In genomic region chr5:116448450-116448849, GRCh38 we compare ENCODE assay signal across 1 cellular context.
TF ChIP-seq lines count a peak whose summit lies in the region.

No MANE protein-coding gene starts in this region.

TF ChIP-seq in HepG2, 621 proteins besides CTCF, POLR2A, EP300 and RAD21 (continued from another document):
- TF ChIP-seq ZSCAN5A (CRISPR knock-in tag; IDR thresholded peaks at IDR 0.05; ENCODE audit: borderline replicate concordance) (no peak), ZNF781 (CRISPR knock-in tag; IDR thresholded peaks at IDR 0.05; ENCODE audit: borderline replicate concordance, not compliant biosample characterization) (no peak), FOSL2 (CRISPR knock-in tag; IDR thresholded peaks at IDR 0.05) (peak; percentile 40), NCOA2 (CRISPR knock-in tag; IDR thresholded peaks at IDR 0.05) (no peak), ZNF512B (CRISPR knock-in tag; IDR thresholded peaks at IDR 0.05; ENCODE audit: borderline replicate concordance) (no peak), SAP130 (CRISPR knock-in tag; IDR thresholded peaks at IDR 0.05; ENCODE audit: low read depth) (peak; percentile 34; the same call in 1 of the 2 replicates), CC2D1A (CRISPR knock-in tag; IDR thresholded peaks at IDR 0.05) (no peak), PPARG (CRISPR knock-in tag; conservative IDR thresholded peaks at IDR 0.05) (0 out of 2 replicates have a peak, but pooled peaks have one; percentile 21), FOXA1 (IDR thresholded peaks at IDR 0.05) (no peak), FOXA1 (CRISPR knock-in tag; IDR thresholded peaks at IDR 0.05) (0 out of 2 replicates have a peak, but pooled peaks have one; percentile 26), HINFP (CRISPR knock-in tag; IDR thresholded peaks at IDR 0.05; ENCODE audit: low read depth) (no peak), CREB1 (IDR thresholded peaks at IDR 0.05) (no peak), CREB1 (CRISPR knock-in tag; IDR thresholded peaks at IDR 0.05) (peak; percentile 27; the same call in 1 of the 2 replicates), FOXA3 (CRISPR knock-in tag; IDR thresholded peaks at IDR 0.05) (peak; percentile 34; the same call in 1 of the 2 replicates), ZNF281 (CRISPR knock-in tag; IDR thresholded peaks at IDR 0.05; ENCODE audit: borderline replicate concordance) (no peak), NCOR1 (IDR thresholded peaks at IDR 0.05; ENCODE audit: borderline replicate concordance, low read length) (no peak; the same call in 1 of the 2 replicates), SOX6 (IDR thresholded peaks at IDR 0.05) (no peak), SOX6 (CRISPR knock-in tag; IDR thresholded peaks at IDR 0.05) (peak; percentile 30; the same call in 1 of the 2 replicates), BCLAF1 (IDR thresholded peaks at IDR 0.05) (no peak), GFI1 (CRISPR knock-in tag; IDR thresholded peaks at IDR 0.05; ENCODE audit: borderline replicate concordance) (0 out of 2 replicates have a peak, but pooled peaks have one; percentile 13), ZNF777 (CRISPR knock-in tag; IDR thresholded peaks at IDR 0.05) (no peak), ZNF136 (CRISPR knock-in tag; IDR thresholded peaks at IDR 0.05; ENCODE audit: low read depth) (no peak), TAF1 (CRISPR knock-in tag; IDR thresholded peaks at IDR 0.05) (no peak), ZNF362 (CRISPR knock-in tag; IDR thresholded peaks at IDR 0.05; ENCODE audit: borderline replicate concordance) (peak; percentile 73; the same call in 1 of the 2 replicates), SNAI1 (CRISPR knock-in tag; IDR thresholded peaks at IDR 0.05; ENCODE audit: borderline replicate concordance) (no peak), ZBTB7B (CRISPR knock-in tag; IDR thresholded peaks at IDR 0.05) (peak; percentile 54; the same call in 1 of the 2 replicates)
TF ChIP-seq in HepG2: peak in this region for 26.
